In the genomic region with DNA sequence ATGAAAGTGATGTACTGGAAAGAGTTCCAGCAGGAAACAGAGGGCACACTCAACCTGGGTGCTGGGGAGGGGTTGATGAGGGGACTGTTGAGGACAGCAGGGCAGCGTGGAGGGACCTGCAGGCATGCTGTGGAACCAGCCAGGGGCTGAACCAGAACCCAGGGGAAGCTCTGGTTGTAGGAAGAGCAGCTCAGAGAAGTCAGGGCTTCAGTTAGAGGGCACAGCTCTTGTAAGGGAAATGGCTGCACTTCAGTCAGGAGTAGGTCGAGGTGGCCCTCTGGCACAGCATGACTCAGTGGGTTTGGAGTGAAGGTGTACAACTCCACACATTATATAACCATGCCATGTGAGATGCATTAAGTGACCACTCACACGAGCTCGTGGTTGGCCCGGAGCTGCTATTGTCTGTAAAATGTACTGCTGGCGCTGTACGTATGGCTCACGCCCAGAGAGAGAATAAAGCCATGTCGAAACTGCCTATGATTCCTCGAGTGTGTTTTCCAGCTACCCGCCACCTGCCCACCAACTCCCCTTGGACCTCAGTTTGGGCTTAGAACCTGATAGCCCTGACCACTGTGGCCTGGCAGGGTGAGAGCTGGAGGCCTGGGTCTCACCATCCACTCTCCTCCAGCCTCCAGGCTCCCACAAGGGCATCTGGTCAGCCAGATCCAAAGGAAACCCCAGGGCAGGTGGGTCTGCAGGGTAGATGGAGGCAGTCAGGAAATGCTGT, we compare ENCODE assay signal across 12 cellular contexts.
"Had no signal": no experiment of that assay in that cellular context is flagged by ENCODE, and none has a peak within 500 bp of the region (broad histone marks: within the 10 kb centered on the region; RNA-seq: fewer than 3 reads in every experiment).

No MANE protein-coding gene starts in this region.

- H3K27me3 Mint-ChIP-seq: activated CD4-positive, alpha-beta memory T cell treated with anti-CD3 and anti-CD28 coated beads, Interleukin-2, amount 10 ng/mL, durations not matched to agents 7 days and 5 days had no signal

- ATAC-seq: esophagus mucosa, left cardiac atrium, mucosa of descending colon had no signal

- H3K27ac Mint-ChIP-seq: activated CD4-positive, alpha-beta memory T cell treated with anti-CD3 and anti-CD28 coated beads, Interleukin-2, amount 10 ng/mL, durations not matched to agents 7 days and 5 days; nephron; stimulated activated effector memory CD8-positive, alpha-beta T cell treated with anti-CD3 and anti-CD28 coated beads, Interleukin-12 subunit alpha, Interleukin-12 subunit beta, amount 100 ng/mL, for 72 hours; T-helper 2 cell treated with Interferon-gamma antibody and Interleukin-4, amounts not matched to agents 5 μg/mL and 100 μg/mL, for 36 hours had no signal

- DNase-seq: activated CD4-positive, alpha-beta memory T cell treated with anti-CD3 and anti-CD28 coated beads, Interleukin-2, amount 10 ng/mL, durations not matched to agents 7 days and 5 days; activated CD4-positive, CD25-positive, alpha-beta regulatory T cell treated with anti-CD3 and anti-CD28 coated beads, Interleukin-2, amount 50 U/mL, for 72 hours; activated naive CD4-positive, alpha-beta T cell treated with anti-CD3 and anti-CD28 coated beads, Interleukin-2, amount 50 U/mL, for 16 hours; left cardiac atrium; substantia nigra; SW 1271; upper lobe of left lung had no signal

- H3K36me3 Mint-ChIP-seq: stimulated activated effector memory CD8-positive, alpha-beta T cell treated with anti-CD3 and anti-CD28 coated beads, Interleukin-12 subunit alpha, Interleukin-12 subunit beta, amount 100 ng/mL, for 72 hours had no signal

- H3K4me1 Mint-ChIP-seq: activated CD4-positive, alpha-beta memory T cell treated with anti-CD3 and anti-CD28 coated beads, Interleukin-2, amount 10 ng/mL, durations not matched to agents 7 days and 5 days; stimulated activated effector memory CD8-positive, alpha-beta T cell treated with anti-CD3 and anti-CD28 coated beads, Interleukin-12 subunit alpha, Interleukin-12 subunit beta, amount 100 ng/mL, for 72 hours had no signal

- H3K4me3 Mint-ChIP-seq: activated CD4-positive, alpha-beta memory T cell treated with anti-CD3 and anti-CD28 coated beads, Interleukin-2, amount 10 ng/mL, durations not matched to agents 7 days and 5 days; stimulated activated effector memory CD8-positive, alpha-beta T cell treated with anti-CD3 and anti-CD28 coated beads, Interleukin-12 subunit alpha, Interleukin-12 subunit beta, amount 100 ng/mL, for 72 hours; T-helper 2 cell treated with Interferon-gamma antibody and Interleukin-4, amounts not matched to agents 5 μg/mL and 100 μg/mL, for 36 hours had no signal

- H3K9me3 Mint-ChIP-seq: activated CD4-positive, alpha-beta memory T cell treated with anti-CD3 and anti-CD28 coated beads, Interleukin-2, amount 10 ng/mL, durations not matched to agents 7 days and 5 days; stimulated activated effector memory CD8-positive, alpha-beta T cell treated with anti-CD3 and anti-CD28 coated beads, Interleukin-12 subunit alpha, Interleukin-12 subunit beta, amount 100 ng/mL, for 72 hours; T-helper 2 cell treated with Interferon-gamma antibody and Interleukin-4, amounts not matched to agents 5 μg/mL and 100 μg/mL, for 36 hours had no signal
